9 cellular contexts compared by ENCODE assay signal in genomic region chr1:192771341-192771740, GRCh38.
"Had no signal": no experiment of that assay in that cellular context is flagged by ENCODE, and none has a peak within 500 bp of the region (broad histone marks: within the 10 kb centered on the region; RNA-seq: fewer than 3 reads in every experiment).

No MANE protein-coding gene starts in this region.

- H3K9ac ChIP-seq: GM23248 had no signal

- H3K4me3 ChIP-seq: GM23248 had no signal

- FAIRE-seq: H54, HepG2 had no signal

- DNase-seq: GM23248, GOT3, H9, HFFc6, KBM-7 had no signal

- H3K27ac ChIP-seq: GM23248, HL-60 had no signal

- H2AFZ ChIP-seq: GM23248 had no signal

- ATAC-seq: HCT116, HepG2 had no signal
